In genomic region chr18:55856679-55857078, GRCh38 we compare ENCODE assay signal across 13 cellular contexts.
"Had no signal": no experiment of that assay in that cellular context is flagged by ENCODE, and none has a peak within 500 bp of the region (broad histone marks: within the 10 kb centered on the region; RNA-seq: fewer than 3 reads in every experiment).

No MANE protein-coding gene starts in this region.

- H3K4me1 ChIP-seq: right lobe of liver, spleen, testis had no signal

- H3K4me3 Mint-ChIP-seq: activated naive CD4-positive, alpha-beta T cell treated with anti-CD3 and anti-CD28 coated beads for 36 hours; activated naive CD8-positive, alpha-beta T cell treated with anti-CD3 and anti-CD28 coated beads, Interleukin-2, amount 50 U/mL, for 24 hours; stimulated activated naive CD8-positive, alpha-beta T cell treated with anti-CD3 and anti-CD28 coated beads, Interleukin-15, amount 100 ng/mL, for 72 hours had no signal

- H3K27ac Mint-ChIP-seq: activated naive CD4-positive, alpha-beta T cell treated with anti-CD3 and anti-CD28 coated beads for 36 hours; activated naive CD8-positive, alpha-beta T cell treated with anti-CD3 and anti-CD28 coated beads, Interleukin-2, amount 50 U/mL, for 24 hours; activated T-helper 2 cell treated with anti-CD3 and anti-CD28 coated beads, Interferon-gamma antibody, Interleukin-2, Interleukin-4, amounts not matched to agents 10 μg/mL and 5 μg/mL and 100 μg/mL, durations not matched to agents 14 hours and 24 hours and 36 hours; stimulated activated naive CD8-positive, alpha-beta T cell treated with anti-CD3 and anti-CD28 coated beads, Interleukin-15, amount 100 ng/mL, for 72 hours had no signal

- ATAC-seq: activated naive CD8-positive, alpha-beta T cell treated with anti-CD3 and anti-CD28 coated beads, Interleukin-2, amount 50 U/mL, for 24 hours; left ventricle myocardium superior; right lobe of liver; stimulated activated naive CD8-positive, alpha-beta T cell treated with anti-CD3 and anti-CD28 coated beads, Interleukin-15, amount 100 ng/mL, for 72 hours had no signal

- H3K27me3 Mint-ChIP-seq: activated naive CD8-positive, alpha-beta T cell treated with anti-CD3 and anti-CD28 coated beads, Interleukin-2, amount 50 U/mL, for 24 hours; stimulated activated naive CD8-positive, alpha-beta T cell treated with anti-CD3 and anti-CD28 coated beads, Interleukin-15, amount 100 ng/mL, for 72 hours had no signal

- H3K36me3 ChIP-seq: esophagus muscularis mucosa, ovary, right lobe of liver, spleen had no signal

- H3K9me3 Mint-ChIP-seq: activated naive CD4-positive, alpha-beta T cell treated with anti-CD3 and anti-CD28 coated beads for 36 hours; activated T-helper 2 cell treated with anti-CD3 and anti-CD28 coated beads, Interferon-gamma antibody, Interleukin-2, Interleukin-4, amounts not matched to agents 10 μg/mL and 5 μg/mL and 100 μg/mL, durations not matched to agents 14 hours and 24 hours and 36 hours; stimulated activated naive CD8-positive, alpha-beta T cell treated with anti-CD3 and anti-CD28 coated beads, Interleukin-15, amount 100 ng/mL, for 72 hours had no signal

- DNase-seq: activated naive CD4-positive, alpha-beta T cell treated with anti-CD3 and anti-CD28 coated beads for 36 hours; activated naive CD8-positive, alpha-beta T cell treated with anti-CD3 and anti-CD28 coated beads, Interleukin-2, amount 50 U/mL, for 24 hours; activated T-cell treated with anti-CD3 and anti-CD28 coated beads, Interleukin-2, amount 50 U/mL, for 1 hour; aorta; hypothalamus; left ventricle myocardium superior; ovary; right lobe of liver; spleen; stimulated activated naive CD8-positive, alpha-beta T cell treated with anti-CD3 and anti-CD28 coated beads, Interleukin-15, amount 100 ng/mL, for 72 hours; testis had no signal

- H3K4me3 ChIP-seq: esophagus muscularis mucosa, ovary, right lobe of liver, spleen, testis had no signal

- H3K9me3 ChIP-seq: esophagus muscularis mucosa, ovary, right lobe of liver, spleen, testis had no signal

- H3K27me3 ChIP-seq: esophagus muscularis mucosa, ovary, right lobe of liver, testis had no signal

- H3K27ac ChIP-seq: esophagus muscularis mucosa, ovary, right lobe of liver, spleen, testis had no signal

- H3K4me1 Mint-ChIP-seq: activated naive CD8-positive, alpha-beta T cell treated with anti-CD3 and anti-CD28 coated beads, Interleukin-2, amount 50 U/mL, for 24 hours; stimulated activated naive CD8-positive, alpha-beta T cell treated with anti-CD3 and anti-CD28 coated beads, Interleukin-15, amount 100 ng/mL, for 72 hours had no signal
